Comparison of ENCODE assay signal across 12 cellular contexts in genomic region chr11:118247041-118247440, GRCh38. TPM values are rescaled to one million over a fixed set of nuclear protein-coding genes. Genes with fewer than 3 reads are reported as not detected.
DNase-seq lines count a peak whose midpoint lies in the region; ATAC-seq and TF ChIP-seq lines count a peak whose summit lies in the region.
"Had no signal": no experiment of that assay in that cellular context is flagged by ENCODE, and none has a peak within 500 bp of the region (broad histone marks: within the 10 kb centered on the region; RNA-seq: fewer than 3 reads in every experiment).

No MANE protein-coding gene starts in this region.

- H3K27ac Mint-ChIP-seq in activated naive CD4-positive, alpha-beta T cell treated with anti-CD3 and anti-CD28 coated beads, Interleukin-2, amount 50 U/mL, for 24 hours, result peak overlapping the region; percentile 97
- peak overlapping the region; percentile 90 for H3K27ac Mint-ChIP-seq in activated naive CD8-positive, alpha-beta T cell treated with anti-CD3 and anti-CD28 coated beads for 36 hours

- H3K27ac ChIP-seq in liver (ENCODE audit: low read depth in 1 of 2, low read length in 2 of 2), result peak overlapping the region; percentile 62 to 65
- peak overlapping the region; percentile 58 for H3K27ac ChIP-seq in upper lobe of right lung
- H3K27ac ChIP-seq: left ventricle myocardium inferior had no signal

- TF ChIP-seq CTCF in liver (IDR thresholded peaks at IDR 0.05; ENCODE audit: low read depth, low read length, missing input control) (peak; percentile 21), upper lobe of right lung (IDR thresholded peaks at IDR 0.05) (no peak)

- H3K4me1 ChIP-seq in liver (ENCODE audit: control insufficient read depth in 4 of 4, insufficient read depth in 4 of 4, low read length in 3 of 4) (peaks cover 5 to 20% (median 10%) of the 10 kb centered on the region in 4 donors), upper lobe of right lung (peaks cover 21% of the 10 kb centered on the region)

- H3K27me3 Mint-ChIP-seq in activated naive CD4-positive, alpha-beta T cell treated with anti-CD3 and anti-CD28 coated beads, Interleukin-2, amount 50 U/mL, for 24 hours, result no peaks in the 10 kb centered on the region
- H3K27me3 Mint-ChIP-seq in activated naive CD8-positive, alpha-beta T cell treated with anti-CD3 and anti-CD28 coated beads for 36 hours, result no peaks in the 10 kb centered on the region

- ATAC-seq in upper lobe of right lung (peak; percentile 30), HG03045 (IDR thresholded peaks at IDR 0.05; ENCODE audit: unreplicated experiment) (no peak)
- ATAC-seq: Panc1 had no signal

- H3K9me3 ChIP-seq in liver (ENCODE audit: control insufficient read depth in 4 of 4, low read length in 3 of 4) (no peaks in the 10 kb centered on the region), upper lobe of right lung (no peaks in the 10 kb centered on the region)
- H3K9me3 ChIP-seq: left ventricle myocardium inferior had no signal

- peaks cover 79% of the 10 kb centered on the region for H3K4me1 Mint-ChIP-seq in activated naive CD4-positive, alpha-beta T cell treated with anti-CD3 and anti-CD28 coated beads, Interleukin-2, amount 50 U/mL, for 24 hours
- H3K4me1 Mint-ChIP-seq in activated naive CD8-positive, alpha-beta T cell treated with anti-CD3 and anti-CD28 coated beads for 36 hours, result peaks cover 68% of the 10 kb centered on the region

- H3K4me3 ChIP-seq in liver (ENCODE audit: low read depth in 1 of 3, low read length in 3 of 3) (no peak overlapping the region), upper lobe of right lung (no peak overlapping the region)
- H3K4me3 ChIP-seq: left ventricle myocardium inferior had no signal

- WGBS in liver, result 26% methylated on average over 1 of the region's 1 CpG

- intact Hi-C loops in upper lobe of right lung (cut with DNase I), result no loop called here

- DNase-seq in activated naive CD4-positive, alpha-beta T cell treated with Interleukin-2 at 50 U/mL for 16 hours, result no peak
- DNase-seq in activated naive CD8-positive, alpha-beta T cell treated with anti-CD3 and anti-CD28 coated beads for 36 hours, result no peak
- DNase-seq in upper lobe of right lung, result no peak
- DNase-seq in HUDEP-2 (lab: John Stamatoyannopoulos, UW; ENCODE audit: unreplicated experiment in 76 of 76), result no peak
- DNase-seq in GF-D8 (lab: John Stamatoyannopoulos, UW), result no peak
- DNase-seq: DND-41, left ventricle myocardium inferior, NCI-H226 had no signal

- H3K36me3 ChIP-seq in liver (ENCODE audit: control insufficient read depth in 4 of 4, insufficient read depth in 3 of 4, low read depth in 1 of 4, low read length in 3 of 4) (no peaks in the 10 kb centered on the region), upper lobe of right lung (no peaks in the 10 kb centered on the region)
- H3K36me3 ChIP-seq: left ventricle myocardium inferior had no signal

- H3K9ac ChIP-seq in liver (ENCODE audit: low read depth in 1 of 2, low read length in 2 of 2), result no peak overlapping the region

- H3K9me3 Mint-ChIP-seq in activated naive CD4-positive, alpha-beta T cell treated with anti-CD3 and anti-CD28 coated beads, Interleukin-2, amount 50 U/mL, for 24 hours, result peaks cover 10% of the 10 kb centered on the region
- H3K9me3 Mint-ChIP-seq in activated naive CD8-positive, alpha-beta T cell treated with anti-CD3 and anti-CD28 coated beads for 36 hours, result peaks cover 10% of the 10 kb centered on the region

- peaks cover 19% of the 10 kb centered on the region for H3K36me3 Mint-ChIP-seq in activated naive CD4-positive, alpha-beta T cell treated with anti-CD3 and anti-CD28 coated beads, Interleukin-2, amount 50 U/mL, for 24 hours
- H3K36me3 Mint-ChIP-seq in activated naive CD8-positive, alpha-beta T cell treated with anti-CD3 and anti-CD28 coated beads for 36 hours, result peaks cover 33% of the 10 kb centered on the region

- peak; percentile 66 to 74 for TF ChIP-seq RAD21 in liver (IDR thresholded peaks at IDR 0.05)

- peak overlapping the region; percentile 51 for H3K4me3 Mint-ChIP-seq in activated naive CD4-positive, alpha-beta T cell treated with anti-CD3 and anti-CD28 coated beads, Interleukin-2, amount 50 U/mL, for 24 hours
- H3K4me3 Mint-ChIP-seq in activated naive CD8-positive, alpha-beta T cell treated with anti-CD3 and anti-CD28 coated beads for 36 hours, result no peak overlapping the region

- no peaks in the 10 kb centered on the region for H3K27me3 ChIP-seq in liver (ENCODE audit: control insufficient read depth in 4 of 4, insufficient read depth in 4 of 4, low read length in 3 of 4)
- H3K27me3 ChIP-seq in upper lobe of right lung, result no peaks in the 10 kb centered on the region

TF ChIP-seq in liver, 16 proteins besides CTCF, POLR2A, EP300 and RAD21 (continues in another document):
- TF ChIP-seq ZBTB33 (IDR thresholded peaks at IDR 0.05) (peak; percentile 26), ATF3 (IDR thresholded peaks at IDR 0.05) (no peak), YY1 (IDR thresholded peaks at IDR 0.05) (peak; percentile 53), MAX (IDR thresholded peaks at IDR 0.05) (peak; percentile 47), GABPA (IDR thresholded peaks at IDR 0.05 in 1 of 2, conservative IDR thresholded peaks at IDR 0.05 in 1 of 2) (peak in 1 of 2 donors; percentile 53), HNF4G (IDR thresholded peaks at IDR 0.05) (no peak), FOXA2 (IDR thresholded peaks at IDR 0.05) (peak; percentile 94), EGR1 (IDR thresholded peaks at IDR 0.05; ENCODE audit: low read depth in 2 of 2) (no peak), FOXA1 (IDR thresholded peaks at IDR 0.05) (peak; percentile 82), HNF4A (conservative IDR thresholded peaks at IDR 0.05) (peak in 1 of 2 donors; percentile 64), SP1 (IDR thresholded peaks at IDR 0.05) (peak; percentile 39), RXRA (IDR thresholded peaks at IDR 0.05) (peak in 1 of 2 donors; percentile 60), TAF1 (conservative IDR thresholded peaks at IDR 0.05) (no peak), JUND (IDR thresholded peaks at IDR 0.05) (peak in 1 of 2 donors; percentile 94)
- TF ChIP-seq, protein P1, sequence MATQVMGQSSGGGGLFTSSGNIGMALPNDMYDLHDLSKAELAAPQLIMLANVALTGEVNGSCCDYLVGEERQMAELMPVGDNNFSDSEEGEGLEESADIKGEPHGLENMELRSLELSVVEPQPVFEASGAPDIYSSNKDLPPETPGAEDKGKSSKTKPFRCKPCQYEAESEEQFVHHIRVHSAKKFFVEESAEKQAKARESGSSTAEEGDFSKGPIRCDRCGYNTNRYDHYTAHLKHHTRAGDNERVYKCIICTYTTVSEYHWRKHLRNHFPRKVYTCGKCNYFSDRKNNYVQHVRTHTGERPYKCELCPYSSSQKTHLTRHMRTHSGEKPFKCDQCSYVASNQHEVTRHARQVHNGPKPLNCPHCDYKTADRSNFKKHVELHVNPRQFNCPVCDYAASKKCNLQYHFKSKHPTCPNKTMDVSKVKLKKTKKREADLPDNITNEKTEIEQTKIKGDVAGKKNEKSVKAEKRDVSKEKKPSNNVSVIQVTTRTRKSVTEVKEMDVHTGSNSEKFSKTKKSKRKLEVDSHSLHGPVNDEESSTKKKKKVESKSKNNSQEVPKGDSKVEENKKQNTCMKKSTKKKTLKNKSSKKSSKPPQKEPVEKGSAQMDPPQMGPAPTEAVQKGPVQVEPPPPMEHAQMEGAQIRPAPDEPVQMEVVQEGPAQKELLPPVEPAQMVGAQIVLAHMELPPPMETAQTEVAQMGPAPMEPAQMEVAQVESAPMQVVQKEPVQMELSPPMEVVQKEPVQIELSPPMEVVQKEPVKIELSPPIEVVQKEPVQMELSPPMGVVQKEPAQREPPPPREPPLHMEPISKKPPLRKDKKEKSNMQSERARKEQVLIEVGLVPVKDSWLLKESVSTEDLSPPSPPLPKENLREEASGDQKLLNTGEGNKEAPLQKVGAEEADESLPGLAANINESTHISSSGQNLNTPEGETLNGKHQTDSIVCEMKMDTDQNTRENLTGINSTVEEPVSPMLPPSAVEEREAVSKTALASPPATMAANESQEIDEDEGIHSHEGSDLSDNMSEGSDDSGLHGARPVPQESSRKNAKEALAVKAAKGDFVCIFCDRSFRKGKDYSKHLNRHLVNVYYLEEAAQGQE (IDR thresholded peaks at IDR 0.05), result peak; percentile 57

RNA-seq across cellular contexts. Expression of gene MPZL3, which starts 5.1 kb away (rescaled TPM):
- total RNA-seq in activated naive CD8-positive, alpha-beta T cell treated with anti-CD3 and anti-CD28 coated beads for 36 hours, result 10 to 100 TPM; 49.1 to 50.7 TPM
- total RNA-seq in liver (1 to 10 TPM; 4.1 to 6.9 TPM), upper lobe of right lung (11.8 TPM)
- polyA plus RNA-seq in liver, result 1 to 10 TPM; 2.5 to 2.9 TPM

RNA-seq across cellular contexts. Expression of gene MPZL2, which starts 17.1 kb away (rescaled TPM):
- 10 to 100 TPM; 18.8 to 20.1 TPM for total RNA-seq in activated naive CD8-positive, alpha-beta T cell treated with anti-CD3 and anti-CD28 coated beads for 36 hours
- total RNA-seq in liver (10 to 100 TPM; 14.4 to 17.2 TPM), upper lobe of right lung (119 TPM)
- 1 to 10 TPM; 8.4 to 9.3 TPM for polyA plus RNA-seq in liver

RNA-seq across cellular contexts. Expression of gene JAML, which starts 22.2 kb away (rescaled TPM):
- 100 to 1,000 TPM; 148 to 150 TPM for total RNA-seq in activated naive CD8-positive, alpha-beta T cell treated with anti-CD3 and anti-CD28 coated beads for 36 hours
- total RNA-seq in liver (10 to 100 TPM in 1 of 2 donors, 1 to 10 TPM in 1; 9.6 to 13.5 TPM), upper lobe of right lung (87.9 TPM)
- polyA plus RNA-seq in liver, result 1 to 10 TPM; 2.2 to 3.4 TPM

RNA-seq across cellular contexts. Expression of gene CD3E, which starts 57.5 kb away (rescaled TPM):
- 100 to 1,000 TPM; 364 TPM for total RNA-seq in activated naive CD8-positive, alpha-beta T cell treated with anti-CD3 and anti-CD28 coated beads for 36 hours
- 1 to 10 TPM in 1 of 2 donors, under 1 TPM in 1; 0.33 to 2.3 TPM for total RNA-seq in liver
- 1 to 10 TPM; 1.4 to 2.1 TPM for polyA plus RNA-seq in liver
- 14.5 TPM for total RNA-seq in upper lobe of right lung
